Comparison of ENCODE assay signal across 8 cellular contexts in the genomic region with DNA sequence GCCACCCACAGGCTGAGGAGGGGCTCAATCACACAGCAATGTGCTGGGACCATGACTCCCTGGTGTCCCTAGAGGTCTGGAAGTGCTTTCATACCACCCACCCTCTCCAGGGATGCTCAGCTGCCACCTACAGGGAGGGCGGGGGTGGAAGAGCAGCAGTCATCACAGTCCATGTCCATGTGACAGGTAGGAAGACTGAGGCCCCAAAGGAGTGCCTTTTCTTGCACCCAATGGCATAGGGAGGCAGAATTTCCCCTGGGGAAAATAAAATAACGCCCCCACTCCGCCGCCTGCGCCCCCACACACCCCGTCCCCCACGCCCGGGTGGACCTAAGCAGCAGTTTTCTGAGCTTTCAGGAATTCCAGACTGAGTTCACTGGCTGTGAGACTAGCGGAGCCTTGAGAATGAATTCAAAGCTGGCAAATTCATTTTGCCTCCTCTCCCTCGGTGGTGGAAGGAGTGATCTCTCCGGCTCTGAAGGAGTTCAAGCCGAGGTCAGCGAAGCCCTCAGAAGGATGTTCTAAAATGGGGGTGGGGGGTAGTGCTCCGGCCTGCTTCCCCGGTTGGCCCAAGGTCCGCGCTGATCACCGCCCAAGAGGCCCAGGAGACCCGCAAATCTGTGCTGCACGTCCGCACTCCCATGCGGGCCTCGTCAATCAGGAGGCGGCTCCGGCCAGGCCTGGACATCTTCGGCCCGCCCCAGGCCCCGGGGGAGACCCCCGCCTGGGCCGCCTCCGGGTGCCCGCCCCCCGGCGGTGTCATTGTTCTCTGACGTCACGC. TPM values are rescaled to one million over a fixed set of nuclear protein-coding genes. Genes with fewer than 3 reads are reported as not detected.
DNase-seq lines count a peak whose midpoint lies in the region; ATAC-seq and TF ChIP-seq lines count a peak whose summit lies in the region.

No MANE protein-coding gene starts in this region.

- no peaks in the 10 kb centered on the region for H4K20me1 ChIP-seq in OCI-LY1 (ENCODE audit: insufficient read depth, low read length)

- ATAC-seq in right lobe of liver, result peak in 3 of 4 donors; percentile 0 to 20 (median 0)
- ATAC-seq in GM18498 (IDR thresholded peaks at IDR 0.05; ENCODE audit: unreplicated experiment), result no peak

- H3K27me3 ChIP-seq in AG04450 (ENCODE audit: control insufficient read depth, insufficient read depth, low read length), result peaks cover 2% of the 10 kb centered on the region
- no peaks in the 10 kb centered on the region; the same call in 1 of the 2 replicates for H3K27me3 ChIP-seq in GM06990 (replicated peaks; ENCODE audit: control insufficient read depth, insufficient read depth, low read length)
- H3K27me3 ChIP-seq in OCI-LY1 (ENCODE audit: insufficient read depth, low read length), result 0 out of 2 replicates have a peak, but pooled peaks cover 6% of the 10 kb centered on the region
- no peaks in the 10 kb centered on the region for H3K27me3 ChIP-seq in right lobe of liver
- H3K27me3 ChIP-seq in tibial artery, result no peaks in the 10 kb centered on the region

- WGBS in right lobe of liver (ENCODE audit: insufficient coverage, low coverage, low lambda C conversion rate, missing lambda C conversion rate), result 9% methylated on average over 14 of the region's 36 CpGs

- TF ChIP-seq CTCF in AG04450 (IDR thresholded peaks at IDR 0.05; ENCODE audit: low read depth, low read length) (peak; percentile 37; the same call in 1 of the 2 replicates), GM06990 (IDR thresholded peaks at IDR 0.05; ENCODE audit: insufficient read depth, low read length, poor library complexity, severe bottlenecking) (peak; percentile 16), OCI-LY1 (IDR thresholded peaks at IDR 0.05; ENCODE audit: low read length) (no peak), cardiac fibroblast (IDR thresholded peaks at IDR 0.05; ENCODE audit: low read depth, low read length) (no peak), right lobe of liver (IDR thresholded peaks at IDR 0.05) (peak; percentile 5 to 38 (median 29)), tibial artery (IDR thresholded peaks at IDR 0.05) (no peak)

- POLR2A ChIA-PET in AG04450 (lab: Yijun Ruan, JAX), result interaction anchor here (1.1 to 2.0 kb wide), 3 partner anchors 93 to 128 kb away, joined by 4 to 10 read pairs (median 4); no protein-coding TSS in a partner anchor

- H3K27ac ChIP-seq in AG04450 (ENCODE audit: low read depth, low read length), result peak overlapping the region; percentile 75
- no peak overlapping the region for H3K27ac ChIP-seq in OCI-LY1 (ENCODE audit: low read depth, low read length, poor library complexity, severe bottlenecking)
- H3K27ac ChIP-seq in right lobe of liver, result peak overlapping the region in 2 of 3 donors; percentile 69 to 77
- H3K27ac ChIP-seq in tibial artery, result peak overlapping the region; percentile 97 to 100

- DNase-seq in AG04450 (ENCODE audit: low read depth, low spot score), result no peak
- DNase-seq in GM06990 (ENCODE audit: extremely low read depth, insufficient read length), result no peak
- DNase-seq in cardiac fibroblast (ENCODE audit: low read depth in 2 of 2), result peak; percentile 33 to 34
- DNase-seq in right lobe of liver, result peak in 1 of 3 donors; percentile 64
- DNase-seq in tibial artery, result no peak
- DNase-seq in NCI-H1048 (lab: John Stamatoyannopoulos, UW), result no peak

- H3K4me1 ChIP-seq in OCI-LY1 (ENCODE audit: insufficient read depth, low read length, severe bottlenecking) (peaks cover 22% of the 10 kb centered on the region), right lobe of liver (peaks cover 0 to 15% (median 2%) of the 10 kb centered on the region in 4 donors), tibial artery (peaks cover 0 to 29% (median 16%) of the 10 kb centered on the region in 4 donors)

- H3F3A ChIP-seq in OCI-LY1 (ENCODE audit: insufficient read depth, low read length), result no peaks in the 10 kb centered on the region

- no peaks in the 10 kb centered on the region for H3K9me2 ChIP-seq in OCI-LY1 (ENCODE audit: low read depth, low read length)

- no peak overlapping the region for H3K9ac ChIP-seq in OCI-LY1 (ENCODE audit: low read length)

- no peaks in the 10 kb centered on the region for H3K79me2 ChIP-seq in OCI-LY1 (ENCODE audit: insufficient read depth, low read length)

- no peak overlapping the region for H2AFZ ChIP-seq in OCI-LY1 (ENCODE audit: low read length)

- H3K4me2 ChIP-seq in OCI-LY1 (ENCODE audit: low read length), result peak overlapping the region; percentile 66

- no peak for TF ChIP-seq POLR2A in right lobe of liver (IDR thresholded peaks at IDR 0.05)

- CTCF ChIA-PET in AG04450 (lab: Charles Lee), result interaction anchor here (0.8 to 1.6 kb wide), 6 partner anchors 91 to 1019 kb away, joined by 3 to 7 read pairs (median 4); no protein-coding TSS in a partner anchor

- no peaks in the 10 kb centered on the region; the same call in 1 of the 2 replicates for H3K9me3 ChIP-seq in AG04450 (ENCODE audit: control insufficient read depth, insufficient read depth, low read length)
- no peaks in the 10 kb centered on the region for H3K9me3 ChIP-seq in OCI-LY1 (ENCODE audit: low read length)
- H3K9me3 ChIP-seq in right lobe of liver, result no peaks in the 10 kb centered on the region
- H3K9me3 ChIP-seq in tibial artery, result no peaks in the 10 kb centered on the region

- H3K36me3 ChIP-seq in GM06990 (ENCODE audit: control insufficient read depth, insufficient read depth, low read length) (no peaks in the 10 kb centered on the region), OCI-LY1 (ENCODE audit: insufficient read depth, low read length) (no peaks in the 10 kb centered on the region), right lobe of liver (no peaks in the 10 kb centered on the region), tibial artery (no peaks in the 10 kb centered on the region)

- H3K4me3 ChIP-seq in AG04450 (ENCODE audit: low read depth, low read length), result peak overlapping the region; percentile 65
- peak overlapping the region; percentile 63 for H3K4me3 ChIP-seq in GM06990 (replicated peaks; ENCODE audit: low read depth, low read length)
- H3K4me3 ChIP-seq in OCI-LY1 (ENCODE audit: low read depth, low read length, poor library complexity, severe bottlenecking), result peak overlapping the region; percentile 54
- peak overlapping the region; percentile 48 to 56 for H3K4me3 ChIP-seq in cardiac fibroblast (replicated peaks in 1 of 2; ENCODE audit: low read depth in 2 of 2, low read length in 2 of 2)
- peak overlapping the region; percentile 47 to 96 (median 87) for H3K4me3 ChIP-seq in right lobe of liver
- peak overlapping the region; percentile 70 to 95 for H3K4me3 ChIP-seq in tibial artery

- intact Hi-C loops in right lobe of liver (cut with DNase I) (loop anchor here in 1 of 2 donors (10.0 kb wide), 1 partner anchor 128 kb away; no protein-coding TSS in a partner anchor), tibial artery (cut with DNase I; ENCODE audit: low total_unique reads) (loop anchor here (5.0 kb wide), 2 partner anchors 131 to 379 kb away; no protein-coding TSS in a partner anchor)

RNA-seq across cellular contexts. Expression of a gene that starts 2.1 kb away (rescaled TPM):
- polyA plus RNA-seq in AG04450 (2011; rRNA removed), result 7.6 and 12.8 TPM in 2 replicates
- polyA minus RNA-seq in AG04450 (2011; rRNA and poly(A)+ RNA removed), result 16.5 and 21.3 TPM in 2 replicates
- 10 to 100 TPM in 5 of 6 experiments, 1 to 10 TPM in 1; 9.9 to 22.8 (median 12.3) TPM for total RNA-seq in right lobe of liver

Comparison
In these comparisons a context has a peak if more than half of its experiments do, and no peak if none do; other contexts are left out.
1. DNase-seq: peak in cardiac fibroblast (2 of 2); none in AG04450 (single experiment), GM06990 (single experiment), tibial artery (0 of 2) and NCI-H1048 (single experiment).
2. CTCF ChIP-seq: peak in AG04450 (single experiment), GM06990 (single experiment) and right lobe of liver (4 of 4); none in OCI-LY1 (single experiment), cardiac fibroblast (single experiment) and tibial artery (0 of 2).
3. Peak in every context shown above with its lines, with median percentiles within 50 percentile points of each other: H3K4me3 ChIP-seq.